ENCODE assay signal across 1 cellular context in the genomic region with DNA sequence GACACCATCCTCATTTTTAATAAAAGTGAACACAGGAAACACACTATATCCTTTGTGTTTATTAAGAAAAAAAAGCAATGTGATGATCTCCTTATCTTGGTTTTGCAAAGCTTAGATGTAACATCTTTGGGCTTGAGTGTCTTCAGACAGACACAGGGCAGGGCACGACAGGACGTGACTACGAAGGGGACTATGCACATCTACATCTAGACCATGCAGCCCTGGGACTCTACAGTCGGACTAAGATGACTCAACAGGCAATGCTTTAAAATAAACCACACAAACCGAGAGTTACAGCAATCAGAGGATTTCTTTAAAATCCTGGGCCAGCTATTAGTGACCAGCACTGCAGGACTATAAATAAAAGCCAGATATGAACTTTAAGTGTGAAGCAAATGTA.
TF ChIP-seq lines count a peak whose summit lies in the region.

No MANE protein-coding gene starts in this region.

TF ChIP-seq in IMR-90, 13 proteins besides CTCF, POLR2A, EP300 and RAD21:
- TF ChIP-seq FOS (IDR thresholded peaks at IDR 0.05; ENCODE audit: low read depth, low read length) = peak; percentile 87
- peak; percentile 81 for TF ChIP-seq CEBPB (IDR thresholded peaks at IDR 0.05; ENCODE audit: low read depth, low read length)
- no peak for TF ChIP-seq MAZ (IDR thresholded peaks at IDR 0.05; ENCODE audit: borderline replicate concordance, low read depth, low read length)
- peak; percentile 10; the same call in 1 of the 2 replicates for TF ChIP-seq MAFK (IDR thresholded peaks at IDR 0.05; ENCODE audit: low read depth, low read length)
- TF ChIP-seq RFX5 (IDR thresholded peaks at IDR 0.05; ENCODE audit: low read depth, low read length) = no peak
- TF ChIP-seq SMC3 (IDR thresholded peaks at IDR 0.05; ENCODE audit: low read depth, low read length) = no peak
- TF ChIP-seq, protein P1, sequence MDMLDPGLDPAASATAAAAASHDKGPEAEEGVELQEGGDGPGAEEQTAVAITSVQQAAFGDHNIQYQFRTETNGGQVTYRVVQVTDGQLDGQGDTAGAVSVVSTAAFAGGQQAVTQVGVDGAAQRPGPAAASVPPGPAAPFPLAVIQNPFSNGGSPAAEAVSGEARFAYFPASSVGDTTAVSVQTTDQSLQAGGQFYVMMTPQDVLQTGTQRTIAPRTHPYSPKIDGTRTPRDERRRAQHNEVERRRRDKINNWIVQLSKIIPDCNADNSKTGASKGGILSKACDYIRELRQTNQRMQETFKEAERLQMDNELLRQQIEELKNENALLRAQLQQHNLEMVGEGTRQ (IDR thresholded peaks at IDR 0.05; ENCODE audit: low read depth, low read length) = no peak
- no peak; the same call in 1 of the 2 replicates for TF ChIP-seq CHD1 (IDR thresholded peaks at IDR 0.05; ENCODE audit: low read depth, low read length)
- TF ChIP-seq RCOR1 (IDR thresholded peaks at IDR 0.05; ENCODE audit: insufficient replicate concordance, low read length) = peak; percentile 82
- peak; percentile 66; the same call in 1 of the 2 replicates for TF ChIP-seq BHLHE40 (IDR thresholded peaks at IDR 0.05; ENCODE audit: low read depth, low read length)
